Comparison of ENCODE assay signal across 18 cellular contexts in the genomic region with DNA sequence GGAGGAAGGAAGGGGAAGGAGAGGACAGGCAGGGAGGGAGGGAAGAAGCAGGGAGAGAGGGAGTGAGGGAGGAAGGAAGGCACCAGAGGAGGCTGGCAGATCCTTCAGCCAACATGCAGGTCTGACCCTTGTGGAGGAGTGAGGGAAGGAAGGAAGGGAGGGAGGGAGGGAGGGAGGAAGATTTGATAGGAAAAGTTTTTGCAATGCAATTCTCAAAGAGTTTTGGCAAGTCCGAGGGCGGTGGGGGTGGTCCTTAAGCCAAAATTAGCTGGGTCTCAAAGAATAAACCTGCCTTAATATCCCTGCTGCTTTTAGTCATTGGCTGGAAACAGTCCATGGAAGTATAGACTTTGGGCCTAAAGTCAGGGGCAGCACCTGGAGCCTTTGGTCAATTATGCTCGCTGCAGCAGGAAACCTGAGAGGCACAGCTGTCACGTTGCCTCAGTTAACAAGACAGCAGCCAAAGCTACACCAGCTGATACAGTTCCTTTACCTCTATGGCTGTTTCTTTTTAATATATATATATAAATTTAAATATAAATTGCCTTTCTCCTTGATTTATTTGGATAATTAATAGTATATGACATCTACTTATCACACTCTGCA.
DNase-seq lines count a peak whose midpoint lies in the region.
"Had no signal": no experiment of that assay in that cellular context is flagged by ENCODE, and none has a peak within 500 bp of the region (broad histone marks: within the 10 kb centered on the region; RNA-seq: fewer than 3 reads in every experiment).

No MANE protein-coding gene starts in this region.

- DNase-seq in NCI-H2196 (lab: John Stamatoyannopoulos, UW; ENCODE audit: unreplicated experiment) (peak; percentile 26), NCI-H2196 treated with DMSO at 0.1 percent for 48 hours (lab: John Stamatoyannopoulos, UW; ENCODE audit: unreplicated experiment) (no peak), DMS 273 treated with DMSO at 0.1 percent for 48 hours (lab: John Stamatoyannopoulos, UW) (peak; percentile 86), NCI-H2171 (lab: John Stamatoyannopoulos, UW) (peak; percentile 48), SHP77 (lab: John Stamatoyannopoulos, UW) (peak; percentile 53 to 62), HCEC 1CT (no peak), NCI-H187 (lab: John Stamatoyannopoulos, UW) (no peak), NCI-H2227 treated with DMSO at 0.1 percent for 48 hours (lab: John Stamatoyannopoulos, UW) (no peak)
- DNase-seq: CD8-positive, alpha-beta T cell; GF-D8; GOT3; MG63; NCI-H1092; NCI-H187 treated with DMSO at 0.1 percent for 48 hours; NCI-H446 treated with DMSO at 0.1 percent for 48 hours; SK-N-SH; T-helper 1 cell; T1000 had no signal

Comparison
In these comparisons a context has a peak if more than half of its experiments do, and no peak if none do; other contexts are left out.
1. DNase-seq: peak in NCI-H2196 (single experiment), DMS 273 treated with DMSO at 0.1 percent for 48 hours (single experiment), NCI-H2171 (single experiment) and SHP77 (2 of 2); none in NCI-H2196 treated with DMSO at 0.1 percent for 48 hours (single experiment), HCEC 1CT (single experiment), NCI-H187 (0 of 2) and NCI-H2227 treated with DMSO at 0.1 percent for 48 hours (single experiment).